In the genomic region with DNA sequence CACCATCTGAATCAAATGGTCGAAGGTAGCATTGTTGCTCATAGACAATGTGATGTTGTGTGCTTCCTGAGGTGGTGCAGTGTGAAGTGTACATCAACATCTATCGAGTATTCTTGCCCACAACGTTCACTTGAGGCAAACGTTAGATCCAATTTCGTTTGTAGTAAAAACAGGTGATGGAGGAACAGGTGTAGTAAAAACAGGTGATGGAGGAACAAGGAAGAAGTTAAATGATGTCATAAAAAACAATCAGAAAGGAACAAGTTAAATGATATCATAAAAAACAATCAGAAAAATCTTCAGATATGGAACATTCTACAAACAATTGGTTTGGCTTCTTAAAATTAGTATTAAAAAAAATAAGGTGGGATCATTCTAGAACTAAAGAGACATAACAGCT, we compare ENCODE assay signal across 22 cellular contexts.
"Had no signal": no experiment of that assay in that cellular context is flagged by ENCODE, and none has a peak within 500 bp of the region (broad histone marks: within the 10 kb centered on the region; RNA-seq: fewer than 3 reads in every experiment).

No MANE protein-coding gene starts in this region.

- H3K27me3 ChIP-seq: body of pancreas, foreskin keratinocyte, hepatocyte, left lung, right atrium auricular region, thyroid gland had no signal

- H3K27ac ChIP-seq: body of pancreas, foreskin keratinocyte, hepatocyte, left lung, prostate gland, right atrium auricular region, thyroid gland had no signal

- H3K4me2 ChIP-seq: hepatocyte had no signal

- ATAC-seq: activated CD4-positive, CD25-positive, alpha-beta regulatory T cell treated with anti-CD3 and anti-CD28 coated beads, Interleukin-2, amount 50 U/mL, for 24 hours; activated T-cell treated with anti-CD3 and anti-CD28 coated beads, Interleukin-2, amount 50 U/mL, for 72 hours; body of pancreas; left lung; natural killer cell; stimulated activated naive CD8-positive, alpha-beta T cell treated with anti-CD3 and anti-CD28 coated beads, Interleukin-15, Interleukin-2, amounts not matched to agents 100 U/mL and 50 U/mL, for 24 hours had no signal

- H3K4me1 ChIP-seq: foreskin keratinocyte, left lung, prostate gland, thyroid gland had no signal

- H3K4me3 ChIP-seq: body of pancreas, hepatocyte, left lung, prostate gland, right atrium auricular region, thyroid gland had no signal

- H2AFZ ChIP-seq: hepatocyte had no signal

- H3K9me3 ChIP-seq: body of pancreas, left lung, prostate gland, right atrium auricular region, thyroid gland had no signal

- DNase-seq: activated CD4-positive, alpha-beta memory T cell treated with anti-CD3 and anti-CD28 coated beads, Interleukin-2, amount 10 ng/mL, durations not matched to agents 7 days and 5 days; activated CD4-positive, alpha-beta T cell treated with anti-CD3 and anti-CD28 coated beads, Interleukin-2, amount 10 ng/mL, durations not matched to agents 24 days and 14 days; activated effector memory CD4-positive, alpha-beta T cell treated with anti-CD3 and anti-CD28 coated beads, Interleukin-2, amount 50 U/mL, for 16 hours; activated naive CD4-positive, alpha-beta T cell treated with anti-CD3 and anti-CD28 coated beads, Interleukin-2, amount 10 ng/mL, durations not matched to agents 7 days and 5 days; activated T-cell treated with anti-CD3 and anti-CD28 coated beads, Interleukin-2, amount 50 U/mL, for 72 hours; anterior cingulate cortex; body of pancreas; dermis blood vessel endothelial cell; effector CD8-positive, alpha-beta T cell; foreskin keratinocyte; immature natural killer cell; left lung; mammary epithelial cell; natural killer cell; stimulated activated CD4-positive, alpha-beta T cell treated with anti-CD3 and anti-CD28 coated beads, Interleukin-12 subunit alpha, Interleukin-12 subunit beta, amount 100 ng/mL, for 4 hours; stimulated activated CD4-positive, alpha-beta T cell treated with anti-CD3 and anti-CD28 coated beads, Interleukin-4, amount 100 ng/mL, for 4 hours; stimulated activated naive CD8-positive, alpha-beta T cell treated with anti-CD3 and anti-CD28 coated beads, Interleukin-15, Interleukin-2, amounts not matched to agents 100 U/mL and 50 U/mL, for 24 hours; thyroid gland had no signal

- H3K36me3 ChIP-seq: left lung, prostate gland, right atrium auricular region, thyroid gland had no signal
